ENCODE assay signal across 1 cellular context in the genomic region with DNA sequence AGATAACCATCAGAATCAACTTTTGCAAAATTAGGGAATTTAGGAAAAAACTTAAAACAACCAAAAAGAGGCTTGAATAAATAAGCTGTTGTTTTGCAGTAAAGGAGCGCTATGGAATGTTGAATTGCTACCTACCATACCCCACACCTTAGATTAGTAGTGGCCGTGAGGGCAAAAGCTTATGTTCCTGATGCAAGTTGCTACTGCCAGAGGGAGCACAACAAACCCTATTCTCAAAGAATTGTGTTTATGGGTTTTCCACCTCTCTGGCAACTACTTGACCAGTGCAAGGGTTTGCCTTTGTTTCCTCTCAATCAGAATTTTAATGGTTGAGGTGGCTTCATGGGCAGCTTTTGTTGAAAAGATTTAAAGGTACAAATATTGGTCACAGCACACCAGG.
TF ChIP-seq lines count a peak whose summit lies in the region.

No MANE protein-coding gene starts in this region.

TF ChIP-seq in GM23338, 12 proteins besides CTCF, POLR2A, EP300 and RAD21 (continued from another document):
- TF ChIP-seq, protein P1, sequence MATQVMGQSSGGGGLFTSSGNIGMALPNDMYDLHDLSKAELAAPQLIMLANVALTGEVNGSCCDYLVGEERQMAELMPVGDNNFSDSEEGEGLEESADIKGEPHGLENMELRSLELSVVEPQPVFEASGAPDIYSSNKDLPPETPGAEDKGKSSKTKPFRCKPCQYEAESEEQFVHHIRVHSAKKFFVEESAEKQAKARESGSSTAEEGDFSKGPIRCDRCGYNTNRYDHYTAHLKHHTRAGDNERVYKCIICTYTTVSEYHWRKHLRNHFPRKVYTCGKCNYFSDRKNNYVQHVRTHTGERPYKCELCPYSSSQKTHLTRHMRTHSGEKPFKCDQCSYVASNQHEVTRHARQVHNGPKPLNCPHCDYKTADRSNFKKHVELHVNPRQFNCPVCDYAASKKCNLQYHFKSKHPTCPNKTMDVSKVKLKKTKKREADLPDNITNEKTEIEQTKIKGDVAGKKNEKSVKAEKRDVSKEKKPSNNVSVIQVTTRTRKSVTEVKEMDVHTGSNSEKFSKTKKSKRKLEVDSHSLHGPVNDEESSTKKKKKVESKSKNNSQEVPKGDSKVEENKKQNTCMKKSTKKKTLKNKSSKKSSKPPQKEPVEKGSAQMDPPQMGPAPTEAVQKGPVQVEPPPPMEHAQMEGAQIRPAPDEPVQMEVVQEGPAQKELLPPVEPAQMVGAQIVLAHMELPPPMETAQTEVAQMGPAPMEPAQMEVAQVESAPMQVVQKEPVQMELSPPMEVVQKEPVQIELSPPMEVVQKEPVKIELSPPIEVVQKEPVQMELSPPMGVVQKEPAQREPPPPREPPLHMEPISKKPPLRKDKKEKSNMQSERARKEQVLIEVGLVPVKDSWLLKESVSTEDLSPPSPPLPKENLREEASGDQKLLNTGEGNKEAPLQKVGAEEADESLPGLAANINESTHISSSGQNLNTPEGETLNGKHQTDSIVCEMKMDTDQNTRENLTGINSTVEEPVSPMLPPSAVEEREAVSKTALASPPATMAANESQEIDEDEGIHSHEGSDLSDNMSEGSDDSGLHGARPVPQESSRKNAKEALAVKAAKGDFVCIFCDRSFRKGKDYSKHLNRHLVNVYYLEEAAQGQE (IDR thresholded peaks at IDR 0.05; ENCODE audit: unreplicated experiment): no peak
